In genomic region chr3:134449277-134449676, GRCh38 we compare ENCODE assay signal across 8 cellular contexts. TPM values are rescaled to one million over a fixed set of nuclear protein-coding genes. Genes with fewer than 3 reads are reported as not detected.
DNase-seq lines count a peak whose midpoint lies in the region; ATAC-seq, FAIRE-seq and TF ChIP-seq lines count a peak whose summit lies in the region.

No MANE protein-coding gene starts in this region.

- no peaks in the 10 kb centered on the region for H3K9me3 ChIP-seq in GM12878 (replicated peaks; ENCODE audit: control insufficient read depth, insufficient read depth, low read length)

- in situ Hi-C loops in GM12878 (cut with MboI) = no loop called here

- no peak for TF ChIP-seq EP300 in GM12878 (IDR thresholded peaks at IDR 0.05; ENCODE audit: borderline replicate concordance in 1 of 2, control insufficient read depth in 1 of 2, low read depth in 2 of 2, low read length in 2 of 2)

- H3K27me3 ChIP-seq in GM12878 (replicated peaks in 1 of 2; ENCODE audit: control insufficient read depth in 2 of 2, insufficient read depth in 2 of 2, low read length in 1 of 2) = no peaks in the 10 kb centered on the region; a peak in 1 of 4 replicates

- CTCF ChIA-PET in Calu3 (lab: Charles Lee) (interaction anchor here (0.6 to 1.9 kb wide), 7 partner anchors 25 to 385 kb away, joined by 3 to 8 read pairs (median 4); partner anchors contain the start of gene AMOTL2), GM12878 (lab: Yijun Ruan, JAX) (interaction anchor here (1.0 to 1.4 kb wide), 3 partner anchors 140 to 236 kb away, joined by 3 read pairs; no protein-coding TSS in a partner anchor)

- H3K79me2 ChIP-seq in GM12878 (ENCODE audit: control insufficient read depth, insufficient read depth, low read length) = no peaks in the 10 kb centered on the region

- peaks cover 11% of the 10 kb centered on the region for H3K9me3 Mint-ChIP-seq in Calu3 (ENCODE audit: low read depth, unreplicated experiment)

- H3K27me3 Mint-ChIP-seq in Calu3 (ENCODE audit: unreplicated experiment) = no peaks in the 10 kb centered on the region

- H4K20me1 ChIP-seq in GM12878 (ENCODE audit: control insufficient read depth, insufficient read depth) = no peaks in the 10 kb centered on the region

- H3K36me3 ChIP-seq in GM12878 (ENCODE audit: control insufficient read depth in 2 of 2, insufficient read depth in 2 of 2, low read length in 1 of 2) = no peaks in the 10 kb centered on the region

- no peak overlapping the region for H3K4me2 ChIP-seq in GM12878 (ENCODE audit: control insufficient read depth, insufficient read depth)

- no peak overlapping the region for H3K9ac ChIP-seq in GM12878 (ENCODE audit: control insufficient read depth, insufficient read depth, low read length)

- ATAC-seq in GM12878 (peak; percentile 46; the same call in 2 of the 3 replicates), GM19035 (IDR thresholded peaks at IDR 0.05; ENCODE audit: unreplicated experiment) (no peak), HG02884 (IDR thresholded peaks at IDR 0.05; ENCODE audit: unreplicated experiment) (no peak), HG03457 (IDR thresholded peaks at IDR 0.05; ENCODE audit: unreplicated experiment) (no peak)

- WGBS in GM12878 (ENCODE audit: insufficient coverage, insufficient replicate concordance, low lambda C conversion rate, missing lambda C conversion rate) = 26% methylated on average over 2 of the region's 2 CpGs

- POLR2A ChIA-PET in GM12878 (lab: Charles Lee) = no interaction called here

- H2AFZ ChIP-seq in GM12878 (ENCODE audit: control insufficient read depth, low read depth, low read length) = no peak overlapping the region

- H3K4me1 ChIP-seq in GM12878 (ENCODE audit: control insufficient read depth, insufficient read depth, low read length) = no peaks in the 10 kb centered on the region

- no peaks in the 10 kb centered on the region for H3K36me3 Mint-ChIP-seq in Calu3 (ENCODE audit: insufficient read depth, unreplicated experiment)

- no peaks in the 10 kb centered on the region for H3K4me1 Mint-ChIP-seq in Calu3 (ENCODE audit: low read depth, unreplicated experiment)

- H3K27ac Mint-ChIP-seq in Calu3 (ENCODE audit: unreplicated experiment) = no peak overlapping the region

- BruUV-seq in Calu3 (replicated peaks; lab: Mats Ljungman, UMichigan) (no TSS peak), GM12878 (replicated peaks; lab: Mats Ljungman, UMichigan) (no TSS peak)

- intact Hi-C loops in Calu3 (cut with micrococcal nuclease; ENCODE audit: unreplicated experiment) (loop anchor here (1.0 kb wide), 1 partner anchor 141 kb away; no protein-coding TSS in a partner anchor), GM12878 (cut with micrococcal nuclease; ENCODE audit: unreplicated experiment) (no loop called here)

- RAD21 ChIA-PET in GM12878 (lab: Charles Lee; ENCODE audit: unreplicated experiment) = no interaction called here

- no peak overlapping the region for H3K27ac ChIP-seq in GM12878 (ENCODE audit: control insufficient read depth, insufficient read depth)

- 0 out of 2 replicates have a peak, but pooled peaks have one; percentile 6 for TF ChIP-seq RAD21 in GM12878 (IDR thresholded peaks at IDR 0.05; ENCODE audit: insufficient read depth, low read depth, low read length)

- DNase-seq in Calu3 = peak; percentile 76
- peak; percentile 57 for DNase-seq in HuH-7 (ENCODE audit: low spot score)
- no peak for DNase-seq in GM12878 (ENCODE audit: low read depth, low spot score)
- peak; percentile 65 for DNase-seq in kidney tubule cell (ENCODE audit: low spot score)
- no peak for DNase-seq in stimulated activated CD4-positive, alpha-beta T cell treated with anti-CD3 and anti-CD28 coated beads, Interleukin-4, amount 100 ng/mL, for 1 hour

- no peak for FAIRE-seq in GM12878 (lab: Jason Lieb, UNC)

- SMC1A ChIA-PET in GM12878 (lab: Charles Lee; ENCODE audit: uncharacterized antibody, unreplicated experiment) = no interaction called here

- TF ChIP-seq CTCF in Calu3 (IDR thresholded peaks at IDR 0.05; ENCODE audit: unreplicated experiment) (peak; percentile 63), GM12878 (IDR thresholded peaks at IDR 0.05 in 2 of 3, conservative IDR thresholded peaks at IDR 0.05 in 1 of 3; ENCODE audit: control insufficient read depth in 2 of 3, extremely low read depth in 1 of 3, insufficient read depth in 1 of 3, low read depth in 3 of 3, low read length in 3 of 3) (peak in 2 of 3 experiments; percentile 21 to 31; a peak in 3 of 6 replicates)

- TF ChIP-seq POLR2A in GM12878 (IDR thresholded peaks at IDR 0.05; ENCODE audit: low read depth, low read length) = no peak

- no peak overlapping the region for H3K4me3 Mint-ChIP-seq in Calu3 (ENCODE audit: low read depth, unreplicated experiment)

- H3K4me3 ChIP-seq in GM12878 = no peak overlapping the region

TF ChIP-seq in GM12878, 131 proteins besides CTCF, POLR2A, EP300 and RAD21 (continues in another document):
- TF ChIP-seq ZNF687 (IDR thresholded peaks at IDR 0.05) (no peak), ASH2L (IDR thresholded peaks at IDR 0.05; ENCODE audit: borderline replicate concordance, low read depth) (no peak), CREB1 (IDR thresholded peaks at IDR 0.05; ENCODE audit: low read depth) (no peak), ZBED1 (IDR thresholded peaks at IDR 0.05; ENCODE audit: borderline replicate concordance) (no peak), SIX5 (IDR thresholded peaks at IDR 0.05; ENCODE audit: low read depth, low read length, severe bottlenecking) (no peak), MYB (IDR thresholded peaks at IDR 0.05; ENCODE audit: borderline replicate concordance, low read depth, low read length) (no peak), ZNF274 (IDR thresholded peaks at IDR 0.05; ENCODE audit: insufficient read depth, insufficient read length) (no peak)

RNA-seq across cellular contexts. Expression of gene ANAPC13, which starts 36.5 kb away (rescaled TPM):
- total RNA-seq in Calu3 (2022) (49.2 and 51.3 TPM in 2 replicates), GM12878 (2014; rRNA removed) (40.0 and 48.4 TPM in 2 replicates), GM12878 (2014; rRNA removed; fragmentation: Illumina TruSeq; extraction: Trizol) (39.6 and 42.3 TPM in 2 replicates), GM12878 (2021) (32.8 and 34.9 TPM in 2 replicates)
- 16.6 and 17.3 TPM in 2 replicates for total RNA-seq in GM12878 (2013; cell fraction: nucleolus; rRNA removed)
- polyA plus RNA-seq in GM12878 (2011; ENCODE audit: low read depth) = 34.1 TPM
- polyA plus RNA-seq in GM12878 (2011; rRNA removed) (91.7 and 136 TPM in 2 replicates), GM12878 (2014; fragmentation: Illumina TruSeq; extraction: Trizol) (74.2 and 87.6 TPM in 2 replicates), GM12878 (2014; fragmentation: Nextera tagmentation; extraction: Ambion mirVana) (100 to 1,000 TPM; 129 to 139 TPM), GM12878 (2014; rRNA removed) (30.2 and 42.6 TPM in 2 replicates), GM12878 (2016; fragmentation: Nextera tagmentation; extraction: Ambion mirVana) (100 to 1,000 TPM; 104 to 105 TPM)
- 33.6 and 43.9 TPM in 2 replicates for polyA plus RNA-seq in GM12878 (2011; cell fraction: cytosol; rRNA removed)
- 28.0 and 29.6 TPM in 2 replicates for polyA plus RNA-seq in GM12878 (2011; cell fraction: nucleus; rRNA removed)
- 43.6 and 52.9 TPM in 2 replicates for polyA plus RNA-seq in GM12878 (2012)
- 23.0 and 40.8 TPM in 2 replicates for polyA minus RNA-seq in GM12878 (2011; rRNA and poly(A)+ RNA removed)
- polyA minus RNA-seq in GM12878 (2011; cell fraction: cytosol; rRNA and poly(A)+ RNA removed) = 11.4 and 14.9 TPM in 2 replicates
- 14.9 and 24.0 TPM in 2 replicates for polyA minus RNA-seq in GM12878 (2011; cell fraction: nucleus; rRNA and poly(A)+ RNA removed)

RNA-seq across cellular contexts. Expression of gene CEP63, which starts 36.6 kb away (rescaled TPM):
- 37.4 and 37.7 TPM in 2 replicates for total RNA-seq in Calu3 (2022)
- total RNA-seq in GM12878 (2013; cell fraction: nucleolus; rRNA removed) = 26.9 and 37.8 TPM in 2 replicates
- 24.1 and 27.7 TPM in 2 replicates for total RNA-seq in GM12878 (2014; rRNA removed)
- 36.4 and 36.8 TPM in 2 replicates for total RNA-seq in GM12878 (2014; rRNA removed; fragmentation: Illumina TruSeq; extraction: Trizol)
- total RNA-seq in GM12878 (2021) = 25.5 and 25.9 TPM in 2 replicates
- polyA plus RNA-seq in GM12878 (2011; ENCODE audit: low read depth) = 12.6 TPM
- 15.9 and 29.1 TPM in 2 replicates for polyA plus RNA-seq in GM12878 (2011; rRNA removed)
- 4.9 and 7.4 TPM in 2 replicates for polyA plus RNA-seq in GM12878 (2011; cell fraction: cytosol; rRNA removed)
- polyA plus RNA-seq in GM12878 (2011; cell fraction: nucleus; rRNA removed) = 11.0 and 22.3 TPM in 2 replicates
- polyA plus RNA-seq in GM12878 (2012) = 22.5 and 24.8 TPM in 2 replicates
- polyA plus RNA-seq in GM12878 (2014; fragmentation: Illumina TruSeq; extraction: Trizol) = 36.9 and 51.1 TPM in 2 replicates
- polyA plus RNA-seq in GM12878 (2014; fragmentation: Nextera tagmentation; extraction: Ambion mirVana) = 10 to 100 TPM; 14.0 to 16.4 TPM
- polyA plus RNA-seq in GM12878 (2014; rRNA removed) = 25.6 and 27.9 TPM in 2 replicates
- polyA plus RNA-seq in GM12878 (2016; fragmentation: Nextera tagmentation; extraction: Ambion mirVana) = 10 to 100 TPM; 33.8 to 36.2 TPM
- 6.6 and 11.8 TPM in 2 replicates for polyA minus RNA-seq in GM12878 (2011; rRNA and poly(A)+ RNA removed)
- 4.7 and 8.2 TPM in 2 replicates for polyA minus RNA-seq in GM12878 (2011; cell fraction: cytosol; rRNA and poly(A)+ RNA removed)
- polyA minus RNA-seq in GM12878 (2011; cell fraction: nucleus; rRNA and poly(A)+ RNA removed) = 20.6 and 45.3 TPM in 2 replicates

Comparison
In these comparisons a context has a peak if more than half of its experiments do, and no peak if none do; other contexts are left out.
1. DNase-seq: peak in Calu3 (single experiment), HuH-7 (single experiment) and kidney tubule cell (single experiment); none in GM12878 (single experiment) and stimulated activated CD4-positive, alpha-beta T cell treated with anti-CD3 and anti-CD28 coated beads, Interleukin-4, amount 100 ng/mL, for 1 hour (single experiment).